Comparison of ENCODE assay signal across 1 cellular context in genomic region chr11:33996498-33997454, GRCh38.
TF ChIP-seq lines count a peak whose summit lies in the region.

No MANE protein-coding gene starts in this region.

TF ChIP-seq in HEK293, 187 proteins besides CTCF, POLR2A, EP300 and RAD21 (continued from another document):
- no peak for TF ChIP-seq PRDM2 (tag by site-specific recombination; IDR thresholded peaks at IDR 0.05; ENCODE audit: borderline replicate concordance)
- 0 out of 2 replicates have a peak, but pooled peaks have one; percentile 15 for TF ChIP-seq SP7 (tag by site-specific recombination; IDR thresholded peaks at IDR 0.05)
- TF ChIP-seq ZNF664 (tag by site-specific recombination; IDR thresholded peaks at IDR 0.05), result peak; percentile 84; the same call in 1 of the 2 replicates
- TF ChIP-seq KLF10 (tag by site-specific recombination; IDR thresholded peaks at IDR 0.05), result no peak
- TF ChIP-seq ZNF335 (tag by site-specific recombination; conservative IDR thresholded peaks at IDR 0.05), result 0 out of 2 replicates have a peak, but pooled peaks have one; percentile 32
- TF ChIP-seq, protein P1, sequence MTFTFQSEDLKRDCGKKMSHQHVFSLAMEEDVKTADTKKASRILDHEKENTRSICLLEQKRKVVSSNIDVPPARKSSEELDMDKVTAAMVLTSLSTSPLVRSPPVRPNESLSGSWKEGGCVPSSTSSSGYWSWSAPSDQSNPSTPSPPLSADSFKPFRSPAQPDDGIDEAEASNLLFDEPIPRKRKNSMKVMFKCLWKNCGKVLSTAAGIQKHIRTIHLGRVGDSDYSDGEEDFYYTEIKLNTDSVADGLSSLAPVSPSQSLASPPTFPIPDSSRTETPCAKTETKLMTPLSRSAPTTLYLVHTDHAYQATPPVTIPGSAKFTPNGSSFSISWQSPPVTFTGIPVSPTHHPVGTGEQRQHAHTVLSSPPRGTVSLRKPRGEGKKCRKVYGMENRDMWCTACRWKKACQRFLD (tag by site-specific recombination; IDR thresholded peaks at IDR 0.05), result no peak
TF ChIP-seq in HEK293: peak in this region for 7.
